Comparison of ENCODE assay signal across 32 cellular contexts in genomic region chr2:50951416-50951815, GRCh38.
DNase-seq lines count a peak whose midpoint lies in the region; ATAC-seq, FAIRE-seq and TF ChIP-seq lines count a peak whose summit lies in the region.
"Had no signal": no experiment of that assay in that cellular context is flagged by ENCODE, and none has a peak within 500 bp of the region (broad histone marks: within the 10 kb centered on the region; RNA-seq: fewer than 3 reads in every experiment).

No MANE protein-coding gene starts in this region.

- H3K4me2 ChIP-seq in astrocyte (ENCODE audit: low read length), result no peak overlapping the region
- H3K4me2 ChIP-seq: neural progenitor cell had no signal

- H3K9me3 ChIP-seq in astrocyte (ENCODE audit: insufficient read depth, low read depth, low read length), result no peaks in the 10 kb centered on the region
- H3K9me3 ChIP-seq: sigmoid colon, tibial artery had no signal

- no peaks in the 10 kb centered on the region for H3K9me3 Mint-ChIP-seq in astrocyte (ENCODE audit: unreplicated experiment)
- H3K9me3 Mint-ChIP-seq: activated naive CD4-positive, alpha-beta T cell treated with anti-CD3 and anti-CD28 coated beads for 36 hours; neural progenitor cell had no signal

- DNase-seq in DMS53 (lab: John Stamatoyannopoulos, UW), result peak; percentile 53
- DNase-seq in DMS53 treated with DMSO at 0.1 percent for 48 hours (lab: John Stamatoyannopoulos, UW; ENCODE audit: unreplicated experiment), result no peak
- peak; percentile 62 for DNase-seq in astrocyte (ENCODE audit: low read depth)
- DNase-seq in fibroblast of pulmonary artery (ENCODE audit: low read depth), result peak; percentile 53
- DNase-seq in stimulated activated naive CD4-positive, alpha-beta T cell treated with Interleukin-2 at 50 U/mL for 16 hours (lab: John Stamatoyannopoulos, UW), result no peak
- no peak for DNase-seq in epidermal melanocyte (ENCODE audit: insufficient read length, low spot score)
- no peak for DNase-seq in ecto neural progenitor cell (ENCODE audit: low spot score)
- DNase-seq: activated CD4-positive, alpha-beta T cell treated with anti-CD3 and anti-CD28 coated beads for 4 hours; activated naive CD4-positive, alpha-beta T cell treated with anti-CD3 and anti-CD28 coated beads for 36 hours; activated T-cell treated with anti-CD3 and anti-CD28 coated beads, Interleukin-2, amount 50 U/mL, for 72 hours; CD4-positive, CD25-positive, alpha-beta regulatory T cell; DMS153; effector CD8-positive, alpha-beta T cell; glutamatergic neuron; KBM-7; NCI-H146; NCI-H2171; NCI-H524 treated with DMSO at 0.1 percent for 48 hours; posterior cingulate gyrus; RPMI8226; sigmoid colon; stimulated activated CD4-positive, alpha-beta T cell treated with anti-CD3 and anti-CD28 coated beads, Interleukin-15, amount 100 ng/mL, for 24 hours; T-helper 2 cell; tibial artery had no signal

- H3K4me3 ChIP-seq in astrocyte (ENCODE audit: insufficient read depth, low read depth, low read length), result no peak overlapping the region
- H3K4me3 ChIP-seq in fibroblast of pulmonary artery (replicated peaks; ENCODE audit: low read depth, low read length), result no peak overlapping the region
- H3K4me3 ChIP-seq: lung, neural progenitor cell, sigmoid colon, SK-N-MC, tibial artery had no signal

- H2AFZ ChIP-seq in astrocyte (ENCODE audit: low read depth, low read length), result no peak overlapping the region
- H2AFZ ChIP-seq: neural progenitor cell had no signal

- H3K27me3 ChIP-seq in astrocyte (ENCODE audit: insufficient read depth, low read length), result no peaks in the 10 kb centered on the region
- H3K27me3 ChIP-seq: neural progenitor cell, sigmoid colon, tibial artery had no signal

- no peak overlapping the region for H3K4me3 Mint-ChIP-seq in astrocyte (ENCODE audit: unreplicated experiment)
- H3K4me3 Mint-ChIP-seq: activated naive CD4-positive, alpha-beta T cell treated with anti-CD3 and anti-CD28 coated beads for 36 hours; activated T-cell treated with anti-CD3 and anti-CD28 coated beads, Interleukin-2, amount 50 U/mL, for 72 hours; CD4-positive, CD25-positive, alpha-beta regulatory T cell; neural progenitor cell; stimulated activated naive CD8-positive, alpha-beta T cell treated with anti-CD3 and anti-CD28 coated beads, Interleukin-15, Interleukin-2, amounts not matched to agents 100 ng/mL and 50 ng/mL, for 24 hours had no signal

- no peak for ATAC-seq in GM18858 (IDR thresholded peaks at IDR 0.05; ENCODE audit: unreplicated experiment)
- ATAC-seq: activated T-cell treated with anti-CD3 and anti-CD28 coated beads, Interleukin-2, amount 50 U/mL, for 72 hours; esophagus mucosa had no signal

- no peaks in the 10 kb centered on the region for H3K36me3 ChIP-seq in astrocyte (ENCODE audit: insufficient read depth, low read length)
- H3K36me3 ChIP-seq: neural progenitor cell, sigmoid colon, tibial artery had no signal

- H3K4me1 Mint-ChIP-seq in astrocyte (ENCODE audit: low read depth, unreplicated experiment), result peaks cover 7% of the 10 kb centered on the region

- TF ChIP-seq CTCF in astrocyte (IDR thresholded peaks at IDR 0.05; ENCODE audit: insufficient read depth, low read depth, low read length), result no peak
- no peak for TF ChIP-seq CTCF in fibroblast of pulmonary artery (IDR thresholded peaks at IDR 0.05; ENCODE audit: low read length, missing control alignments)

- H3K36me3 Mint-ChIP-seq in astrocyte (ENCODE audit: low read depth, unreplicated experiment), result no peaks in the 10 kb centered on the region
- H3K36me3 Mint-ChIP-seq: CD4-positive, CD25-positive, alpha-beta regulatory T cell; neural progenitor cell had no signal

- H3K27me3 Mint-ChIP-seq in astrocyte (ENCODE audit: low read depth, unreplicated experiment), result no peaks in the 10 kb centered on the region
- H3K27me3 Mint-ChIP-seq: CD4-positive, CD25-positive, alpha-beta regulatory T cell; stimulated activated naive CD8-positive, alpha-beta T cell treated with anti-CD3 and anti-CD28 coated beads, Interleukin-15, Interleukin-2, amounts not matched to agents 100 ng/mL and 50 ng/mL, for 24 hours had no signal

- H4K20me1 ChIP-seq in astrocyte (ENCODE audit: insufficient read depth, low read length), result no peaks in the 10 kb centered on the region

- no peak for FAIRE-seq in astrocyte (lab: Jason Lieb, UNC)
- FAIRE-seq: G401.6 had no signal

- no peak overlapping the region for H3K27ac ChIP-seq in astrocyte (ENCODE audit: low read depth, low read length)
- H3K27ac ChIP-seq: 22Rv1, neural progenitor cell, sigmoid colon, SK-N-MC, tibial artery had no signal

- H3K9ac ChIP-seq in astrocyte (ENCODE audit: low read length), result no peak overlapping the region
- H3K9ac ChIP-seq: neural progenitor cell had no signal

- H3K4me1 ChIP-seq in astrocyte (ENCODE audit: insufficient read depth, low read length), result peaks cover 11% of the 10 kb centered on the region
- H3K4me1 ChIP-seq: neural progenitor cell, sigmoid colon, tibial artery had no signal

- no peak overlapping the region for H3K27ac Mint-ChIP-seq in astrocyte (ENCODE audit: unreplicated experiment)
- H3K27ac Mint-ChIP-seq: activated naive CD4-positive, alpha-beta T cell treated with anti-CD3 and anti-CD28 coated beads for 36 hours; activated T-cell treated with anti-CD3 and anti-CD28 coated beads, Interleukin-2, amount 50 U/mL, for 72 hours; CD4-positive, CD25-positive, alpha-beta regulatory T cell; neural progenitor cell; stimulated activated naive CD8-positive, alpha-beta T cell treated with anti-CD3 and anti-CD28 coated beads, Interleukin-15, Interleukin-2, amounts not matched to agents 100 ng/mL and 50 ng/mL, for 24 hours had no signal

- H3K79me2 ChIP-seq in astrocyte (ENCODE audit: insufficient read depth, low read length), result no peaks in the 10 kb centered on the region

Comparison
In these comparisons a context has a peak if more than half of its experiments do, and no peak if none do; other contexts are left out.
1. DNase-seq: peak in DMS53 (single experiment), astrocyte (single experiment) and fibroblast of pulmonary artery (single experiment); none in DMS53 treated with DMSO at 0.1 percent for 48 hours (single experiment), stimulated activated naive CD4-positive, alpha-beta T cell treated with Interleukin-2 at 50 U/mL for 16 hours (single experiment), epidermal melanocyte (single experiment) and ecto neural progenitor cell (single experiment).